ENCODE assay signal across 8 cellular contexts in genomic region chr2:199850718-199851498, GRCh38. TPM values are rescaled to one million over a fixed set of nuclear protein-coding genes. Genes with fewer than 3 reads are reported as not detected.
DNase-seq lines count a peak whose midpoint lies in the region; TF ChIP-seq lines count a peak whose summit lies in the region.

TSS of gene FTCDNL1 (minus strand) at chr2:199851192. CDS start at chr2:199848962, 2,230 bp downstream.

- no peaks in the 10 kb centered on the region for H3K9me2 ChIP-seq in MM.1S (replicated peaks; ENCODE audit: insufficient read depth, low read length)

- intact Hi-C loops in sigmoid colon (cut with DNase I): loop anchor here (1.0 to 5.0 kb wide), 2 partner anchors 54 to 60 kb away; partner anchors contain the start of gene C2orf69

- CTCF ChIA-PET in HEK293 (lab: Yijun Ruan, JAX): interaction anchor here (0.8 to 1.1 kb wide), 2 partner anchors 122 to 157 kb away, joined by 3 read pairs; no protein-coding TSS in a partner anchor

- H3K4me2 ChIP-seq in MM.1S (ENCODE audit: low read depth, low read length): peak within 1 kb of the TSS; percentile 85

- H3K4me1 ChIP-seq in HEK293 (ENCODE audit: control insufficient read depth, insufficient read depth, low read length): peaks cover 19% of the 10 kb centered on the region
- H3K4me1 ChIP-seq in MM.1S (ENCODE audit: low read length): no peaks in the 10 kb centered on the region
- peaks cover 0 to 12% (median 5%) of the 10 kb centered on the region in 4 donors for H3K4me1 ChIP-seq in sigmoid colon

- no peaks in the 10 kb centered on the region for H3K9me3 Mint-ChIP-seq in T-helper 1 cell treated with Interleukin-12 subunit alpha and Interleukin-12 subunit beta and Interleukin-4 antibody, amounts not matched to agents 30 μg/mL and 1 μg/mL, for 36 hours

- peaks cover 38% of the 10 kb centered on the region for H3K27me3 Mint-ChIP-seq in T-helper 1 cell treated with Interleukin-12 subunit alpha and Interleukin-12 subunit beta and Interleukin-4 antibody, amounts not matched to agents 30 μg/mL and 1 μg/mL, for 36 hours (ENCODE audit: low read depth)

- POLR2A ChIA-PET in HEK293 (lab: Yijun Ruan, JAX): no interaction called here

- peaks cover 4% of the 10 kb centered on the region for H3K4me1 Mint-ChIP-seq in T-helper 1 cell treated with Interleukin-12 subunit alpha and Interleukin-12 subunit beta and Interleukin-4 antibody, amounts not matched to agents 30 μg/mL and 1 μg/mL, for 36 hours (ENCODE audit: low read depth)

- peak within 1 kb of the TSS; percentile 96 for H3K4me3 Mint-ChIP-seq in T-helper 1 cell treated with Interleukin-12 subunit alpha and Interleukin-12 subunit beta and Interleukin-4 antibody, amounts not matched to agents 30 μg/mL and 1 μg/mL, for 36 hours

- TF ChIP-seq POLR2A in sigmoid colon (IDR thresholded peaks at IDR 0.05): no peak

- H3K36me3 ChIP-seq in HEK293 (ENCODE audit: control insufficient read depth in 2 of 2, insufficient read depth in 1 of 2, low read length in 2 of 2) (no peaks in the 10 kb centered on the region), MM.1S (replicated peaks; ENCODE audit: insufficient read depth, low read length) (no peaks in the 10 kb centered on the region), sigmoid colon (no peaks in the 10 kb centered on the region)

- no peak for TF ChIP-seq EP300 in sigmoid colon (IDR thresholded peaks at IDR 0.05)

- 0 to 1% methylated on average over 80 of the region's 80 CpGs for WGBS in sigmoid colon, 2 donors

- H3K79me2 ChIP-seq in MM.1S (ENCODE audit: low read length): no peaks in the 10 kb centered on the region

- peak within 1 kb of the TSS; percentile 86 for H3K27ac Mint-ChIP-seq in T-helper 1 cell treated with Interleukin-12 subunit alpha and Interleukin-12 subunit beta and Interleukin-4 antibody, amounts not matched to agents 30 μg/mL and 1 μg/mL, for 36 hours

- DNase-seq in MM.1S (peak; percentile 67), amygdala (lab: John Stamatoyannopoulos, UW) (peak in 55 of 56 donors; percentile 18 to 87 (median 71)), hippocampal formation (lab: John Stamatoyannopoulos, UW) (peak; percentile 80 to 84), sigmoid colon (peak; percentile 79), middle frontal gyrus (ENCODE audit: extremely low spot score, low spot score) (no peak)

- H3K27me3 ChIP-seq in MM.1S (replicated peaks; ENCODE audit: insufficient read depth, low read length) (no peaks in the 10 kb centered on the region), sigmoid colon (no peaks in the 10 kb centered on the region)

- H4K20me1 ChIP-seq in MM.1S (ENCODE audit: insufficient read depth, low read length): no peaks in the 10 kb centered on the region

- peak; percentile 73 for TF ChIP-seq CTCF in GM12873 (IDR thresholded peaks at IDR 0.05; ENCODE audit: insufficient read depth, low read depth, low read length, missing control alignments)
- peak; percentile 86 for TF ChIP-seq CTCF in HEK293 (tag by site-specific recombination; IDR thresholded peaks at IDR 0.05)
- TF ChIP-seq CTCF in MM.1S (IDR thresholded peaks at IDR 0.05; ENCODE audit: low read length): peak; percentile 58
- TF ChIP-seq CTCF in sigmoid colon (IDR thresholded peaks at IDR 0.05): peak in 3 of 4 experiments; percentile 22 to 41 (median 23)

- H3F3A ChIP-seq in MM.1S (ENCODE audit: insufficient read depth, low read length): no peaks in the 10 kb centered on the region

- peak within 1 kb of the TSS; percentile 93 for H2AFZ ChIP-seq in MM.1S (ENCODE audit: low read length)

- H3K27ac ChIP-seq in HEK293 (ENCODE audit: extremely low read depth, low read depth, low read length) (peak within 1 kb of the TSS; percentile 86; the same call in 1 of the 2 replicates), MM.1S (ENCODE audit: low read length) (no peak within 1 kb of the TSS), sigmoid colon (peak within 1 kb of the TSS; percentile 66 to 75 (median 73))

- H3K9ac ChIP-seq in MM.1S (ENCODE audit: low read length): peak within 1 kb of the TSS; percentile 64

- no peaks in the 10 kb centered on the region for H3K36me3 Mint-ChIP-seq in T-helper 1 cell treated with Interleukin-12 subunit alpha and Interleukin-12 subunit beta and Interleukin-4 antibody, amounts not matched to agents 30 μg/mL and 1 μg/mL, for 36 hours (ENCODE audit: low read depth)

- peak within 1 kb of the TSS; percentile 74 for H3K4me3 ChIP-seq in HEK293 (ENCODE audit: low read depth, low read length)
- H3K4me3 ChIP-seq in MM.1S (ENCODE audit: low read length): peak within 1 kb of the TSS; percentile 87
- peak within 1 kb of the TSS; percentile 53 to 77 (median 70) for H3K4me3 ChIP-seq in sigmoid colon

- no peaks in the 10 kb centered on the region for H3K9me3 ChIP-seq in HEK293 (ENCODE audit: control insufficient read depth, insufficient read depth, low read depth, low read length)
- H3K9me3 ChIP-seq in MM.1S (replicated peaks; ENCODE audit: insufficient read depth, low read length): no peaks in the 10 kb centered on the region
- no peaks in the 10 kb centered on the region for H3K9me3 ChIP-seq in sigmoid colon

TF ChIP-seq in HEK293, 187 proteins besides CTCF, POLR2A, EP300 and RAD21 (continues in another document):
- TF ChIP-seq ZNF146 (tag by site-specific recombination; IDR thresholded peaks at IDR 0.05): no peak
- peak; percentile 85 for TF ChIP-seq ZBTB26 (tag by site-specific recombination; optimal IDR thresholded peaks at IDR 0.05)
- TF ChIP-seq, protein P1, sequence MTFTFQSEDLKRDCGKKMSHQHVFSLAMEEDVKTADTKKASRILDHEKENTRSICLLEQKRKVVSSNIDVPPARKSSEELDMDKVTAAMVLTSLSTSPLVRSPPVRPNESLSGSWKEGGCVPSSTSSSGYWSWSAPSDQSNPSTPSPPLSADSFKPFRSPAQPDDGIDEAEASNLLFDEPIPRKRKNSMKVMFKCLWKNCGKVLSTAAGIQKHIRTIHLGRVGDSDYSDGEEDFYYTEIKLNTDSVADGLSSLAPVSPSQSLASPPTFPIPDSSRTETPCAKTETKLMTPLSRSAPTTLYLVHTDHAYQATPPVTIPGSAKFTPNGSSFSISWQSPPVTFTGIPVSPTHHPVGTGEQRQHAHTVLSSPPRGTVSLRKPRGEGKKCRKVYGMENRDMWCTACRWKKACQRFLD (tag by site-specific recombination; IDR thresholded peaks at IDR 0.05): no peak
- TF ChIP-seq ZNF211 (tag by site-specific recombination; IDR thresholded peaks at IDR 0.05; ENCODE audit: low read depth): no peak
- TF ChIP-seq SP7 (tag by site-specific recombination; IDR thresholded peaks at IDR 0.05): peak; percentile 44
- no peak for TF ChIP-seq ZBTB1 (tag by site-specific recombination; IDR thresholded peaks at IDR 0.05)
- TF ChIP-seq FEZF1 (tag by site-specific recombination; IDR thresholded peaks at IDR 0.05): peak; percentile 27
- 0 out of 2 replicates have a peak, but pooled peaks have one; percentile 17 for TF ChIP-seq ZNF843 (tag by site-specific recombination; IDR thresholded peaks at IDR 0.05)
- TF ChIP-seq, protein P2, sequence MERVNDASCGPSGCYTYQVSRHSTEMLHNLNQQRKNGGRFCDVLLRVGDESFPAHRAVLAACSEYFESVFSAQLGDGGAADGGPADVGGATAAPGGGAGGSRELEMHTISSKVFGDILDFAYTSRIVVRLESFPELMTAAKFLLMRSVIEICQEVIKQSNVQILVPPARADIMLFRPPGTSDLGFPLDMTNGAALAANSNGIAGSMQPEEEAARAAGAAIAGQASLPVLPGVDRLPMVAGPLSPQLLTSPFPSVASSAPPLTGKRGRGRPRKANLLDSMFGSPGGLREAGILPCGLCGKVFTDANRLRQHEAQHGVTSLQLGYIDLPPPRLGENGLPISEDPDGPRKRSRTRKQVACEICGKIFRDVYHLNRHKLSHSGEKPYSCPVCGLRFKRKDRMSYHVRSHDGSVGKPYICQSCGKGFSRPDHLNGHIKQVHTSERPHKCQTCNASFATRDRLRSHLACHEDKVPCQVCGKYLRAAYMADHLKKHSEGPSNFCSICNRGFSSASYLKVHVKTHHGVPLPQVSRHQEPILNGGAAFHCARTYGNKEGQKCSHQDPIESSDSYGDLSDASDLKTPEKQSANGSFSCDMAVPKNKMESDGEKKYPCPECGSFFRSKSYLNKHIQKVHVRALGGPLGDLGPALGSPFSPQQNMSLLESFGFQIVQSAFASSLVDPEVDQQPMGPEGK (tag by site-specific recombination; IDR thresholded peaks at IDR 0.05): peak; percentile 6; the same call in 1 of the 2 replicates
- no peak for TF ChIP-seq ZNF366 (tag by site-specific recombination; conservative IDR thresholded peaks at IDR 0.05)
- peak; percentile 31; the same call in 1 of the 2 replicates for TF ChIP-seq ZNF692 (tag by site-specific recombination; IDR thresholded peaks at IDR 0.05)
- TF ChIP-seq ZNF561 (tag by site-specific recombination; IDR thresholded peaks at IDR 0.05; ENCODE audit: borderline replicate concordance): peak; percentile 66; the same call in 1 of the 2 replicates
- TF ChIP-seq ZNF114 (tag by site-specific recombination; IDR thresholded peaks at IDR 0.05): no peak

RNA-seq across cellular contexts. Expression of gene FTCDNL1, which starts in this region (rescaled TPM):
- total RNA-seq in sigmoid colon: 1 to 10 TPM; 1.7 to 5.0 (median 3.2) TPM
- 1 to 10 TPM in 2 of 3 donors, not detected in 1; 1.1 to 1.2 TPM for polyA plus RNA-seq in sigmoid colon

Comparison
In these comparisons a context has a peak if more than half of its experiments do, and no peak if none do; other contexts are left out.
1. CTCF ChIP-seq: peak in every context shown above with its lines; median percentile 86 in HEK293; 73 in GM12873; 58 in MM.1S; 23 in sigmoid colon.